ENCODE assay signal across 9 cellular contexts in the genomic region with DNA sequence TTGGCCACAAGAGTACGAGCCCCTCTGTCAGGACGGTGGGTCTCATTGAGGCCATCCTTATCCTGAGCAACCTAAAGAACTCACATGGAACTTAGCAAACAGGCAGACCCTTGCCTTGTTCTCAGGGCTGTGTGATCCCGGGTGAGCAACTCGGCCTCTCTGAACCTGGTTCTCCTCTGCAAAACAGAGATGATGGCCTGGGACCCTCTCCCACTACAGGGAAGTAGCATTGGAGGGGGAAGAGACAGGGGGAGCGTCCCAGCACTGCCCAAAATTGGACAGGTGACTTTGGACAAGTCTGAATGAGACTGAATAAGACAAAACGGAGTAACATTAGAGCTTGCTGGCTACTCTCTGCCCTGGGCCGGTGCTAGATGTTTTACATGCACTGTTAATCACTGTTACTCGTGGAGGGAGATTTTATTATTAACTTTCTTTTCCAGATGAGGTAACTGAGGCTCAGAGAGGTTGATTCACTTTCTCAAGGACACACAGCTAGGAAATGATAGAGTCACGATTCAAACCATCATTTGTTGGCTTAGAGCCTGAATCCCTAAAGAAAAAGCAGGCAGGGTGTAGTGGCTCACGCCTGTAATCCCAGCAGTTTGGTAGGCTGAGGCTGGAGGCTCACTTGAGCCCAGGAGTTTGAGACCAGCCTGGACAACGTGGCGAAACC.
DNase-seq lines count a peak whose midpoint lies in the region; ATAC-seq and TF ChIP-seq lines count a peak whose summit lies in the region.
"Had no signal": no experiment of that assay in that cellular context is flagged by ENCODE, and none has a peak within 500 bp of the region (broad histone marks: within the 10 kb centered on the region; RNA-seq: fewer than 3 reads in every experiment).

No MANE protein-coding gene starts in this region.

- H3K27ac Mint-ChIP-seq in CD14-positive monocyte (peak overlapping the region in 5 of 7 donors; percentile 50 to 95 (median 92)), T-helper 17 cell (peak overlapping the region; percentile 98)

- intact Hi-C loops in CD14-positive monocyte (cut with micrococcal nuclease), result no loop called here

- DNase-seq in CD14-positive monocyte (ENCODE audit: low spot score), result no peak
- no peak for DNase-seq in T-helper 17 cell
- peak; percentile 32 for DNase-seq in fibroblast of mammary gland (ENCODE audit: low read depth)
- DNase-seq in renal cortical epithelial cell (ENCODE audit: low read depth), result peak; percentile 57
- no peak for DNase-seq in C1 segment of cervical spinal cord (lab: John Stamatoyannopoulos, UW)
- DNase-seq: NCI-H1417 had no signal

- no peaks in the 10 kb centered on the region for H3K9me3 Mint-ChIP-seq in CD14-positive monocyte

- TF ChIP-seq CTCF in CD14-positive monocyte (IDR thresholded peaks at IDR 0.05) (no peak), fibroblast of mammary gland (conservative IDR thresholded peaks at IDR 0.05; ENCODE audit: control insufficient read depth, insufficient read depth, low read depth, low read length) (no peak)

- no peak overlapping the region for H3K4me3 ChIP-seq in fibroblast of mammary gland (ENCODE audit: control insufficient read depth, low read depth, low read length)

- peaks cover 3 to 6% of the 10 kb centered on the region in 2 donors for H3K36me3 Mint-ChIP-seq in CD14-positive monocyte
- no peaks in the 10 kb centered on the region for H3K36me3 Mint-ChIP-seq in T-helper 17 cell (ENCODE audit: low read depth)

- H3K4me1 Mint-ChIP-seq in CD14-positive monocyte (peaks cover 41% of the 10 kb centered on the region), T-helper 17 cell (peaks cover 30% of the 10 kb centered on the region)

- ATAC-seq in T-helper 17 cell, result no peak
- ATAC-seq in HG02588 (IDR thresholded peaks at IDR 0.05; ENCODE audit: unreplicated experiment), result no peak
- no peak for ATAC-seq in GM18519 (IDR thresholded peaks at IDR 0.05; ENCODE audit: low FRiP score, unreplicated experiment)
- ATAC-seq in HG03460 (IDR thresholded peaks at IDR 0.05; ENCODE audit: unreplicated experiment), result no peak

- H3K9me3 ChIP-seq in T-helper 17 cell (ENCODE audit: control insufficient read depth, low read length, poor library complexity, severe bottlenecking), result no peaks in the 10 kb centered on the region

- peaks cover 6 to 17% (median 9%) of the 10 kb centered on the region in 3 donors for H3K27me3 Mint-ChIP-seq in CD14-positive monocyte (ENCODE audit: low read depth in 3 of 3)
- H3K27me3 Mint-ChIP-seq in T-helper 17 cell, result no peaks in the 10 kb centered on the region

- H3K4me3 Mint-ChIP-seq in CD14-positive monocyte, result peak overlapping the region; percentile 20 to 55
- H3K4me3 Mint-ChIP-seq in T-helper 17 cell, result peak overlapping the region; percentile 85

Comparison
In these comparisons a context has a peak if more than half of its experiments do, and no peak if none do; other contexts are left out.
1. DNase-seq: peak in fibroblast of mammary gland (single experiment) and renal cortical epithelial cell (single experiment); none in CD14-positive monocyte (single experiment), T-helper 17 cell (0 of 3) and C1 segment of cervical spinal cord (0 of 14).